9 cellular contexts compared by ENCODE assay signal in the genomic region with DNA sequence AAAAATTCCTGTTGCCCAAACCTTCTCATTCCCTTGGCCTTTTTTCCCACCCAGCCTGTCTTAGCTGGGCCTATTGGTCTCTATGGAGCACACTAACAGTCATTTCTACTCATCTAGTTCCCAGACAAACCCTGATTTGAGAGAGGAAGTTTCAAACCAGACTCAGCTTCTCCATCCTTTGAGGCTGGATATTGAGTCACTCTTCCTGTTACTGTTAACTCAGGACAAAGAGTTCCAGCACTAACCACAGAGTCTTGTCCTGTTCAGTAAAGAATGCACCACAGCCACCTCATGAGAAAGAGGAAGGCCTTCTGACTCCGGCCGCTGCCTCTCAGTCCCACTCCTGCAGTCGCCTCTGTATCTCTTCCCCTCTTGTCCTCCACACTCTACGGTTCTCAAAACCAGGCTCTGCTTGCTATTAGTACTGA.
A peak's percentile ranks its signal among the peaks of the same experiment; 100 is the strongest.
DNase-seq lines count a peak whose midpoint lies in the region; ATAC-seq and TF ChIP-seq lines count a peak whose summit lies in the region.
"Had no signal": no experiment of that assay in that cellular context is flagged by ENCODE, and none has a peak within 500 bp of the region (broad histone marks: within the 10 kb centered on the region; RNA-seq: fewer than 3 reads in every experiment).

No MANE protein-coding gene starts in this region.

- ATAC-seq in left colon, result no peak
- ATAC-seq in aorta (ENCODE audit: low FRiP score), result peak; percentile 78
- no peak for ATAC-seq in GM21367 (IDR thresholded peaks at IDR 0.05; ENCODE audit: unreplicated experiment)
- no peak for ATAC-seq in GM19324 (IDR thresholded peaks at IDR 0.05; ENCODE audit: low FRiP score, unreplicated experiment)

- H3K36me3 ChIP-seq in breast epithelium, result no peaks in the 10 kb centered on the region
- no peaks in the 10 kb centered on the region for H3K36me3 ChIP-seq in aorta (ENCODE audit: control insufficient read depth in 1 of 2, insufficient read depth in 2 of 2, low read length in 1 of 2)

- H3K27me3 Mint-ChIP-seq in MCF 10A (ENCODE audit: insufficient read depth, unreplicated experiment), result no peaks in the 10 kb centered on the region
- H3K27me3 Mint-ChIP-seq: naive B cell had no signal

- DNase-seq in MCF 10A (ENCODE audit: unreplicated experiment) (peak; percentile 91), breast epithelium (ENCODE audit: low spot score in 2 of 2) (no peak), left colon (peak; percentile 8 to 36), aorta (peak in 1 of 2 donors; percentile 72), inferior parietal cortex (ENCODE audit: extremely low spot score) (no peak)
- DNase-seq: naive B cell had no signal

- H3K9me3 ChIP-seq in breast epithelium, result no peaks in the 10 kb centered on the region
- no peaks in the 10 kb centered on the region for H3K9me3 ChIP-seq in aorta (ENCODE audit: control insufficient read depth, low read length)

- CTCF ChIA-PET in MCF 10A (lab: Yijun Ruan, JAX), result interaction anchor here (0.5 to 5.2 kb wide), 12 partner anchors 16 to 1338 kb away, joined by 3 to 37 read pairs (median 3); no protein-coding TSS in a partner anchor

- H3K4me1 Mint-ChIP-seq in MCF 10A (ENCODE audit: insufficient read depth, unreplicated experiment), result peaks cover 11% of the 10 kb centered on the region

- POLR2A ChIA-PET in MCF 10A (lab: Yijun Ruan, JAX), result interaction anchor here (1.1 to 2.2 kb wide), 3 partner anchors 12 to 159 kb away, joined by 4 to 9 read pairs (median 5); no protein-coding TSS in a partner anchor

- no peak for TF ChIP-seq POLR2A in breast epithelium (IDR thresholded peaks at IDR 0.05)

- TF ChIP-seq CTCF in MCF 10A (IDR thresholded peaks at IDR 0.05; ENCODE audit: unreplicated experiment) (no peak), breast epithelium (IDR thresholded peaks at IDR 0.05) (no peak)

- WGBS in aorta, 2 donors, result 86 to 87% methylated on average over 4 of the region's 4 CpGs

- H3K9me3 Mint-ChIP-seq in MCF 10A (ENCODE audit: unreplicated experiment), result peaks cover 7% of the 10 kb centered on the region
- H3K9me3 Mint-ChIP-seq: naive B cell had no signal

- BruUV-seq in MCF 10A (replicated peaks; lab: Mats Ljungman, UMichigan), result no TSS peak

- H3K27ac ChIP-seq in breast epithelium (no peak overlapping the region), angular gyrus (ENCODE audit: low read depth, low read length) (peak overlapping the region; percentile 60), aorta (ENCODE audit: low read depth in 1 of 2, low read length in 2 of 2) (no peak overlapping the region)

- intact Hi-C loops in MCF 10A (cut with micrococcal nuclease) (no loop called here), breast epithelium (cut with DNase I; ENCODE audit: low total_unique reads) (no loop called here), left colon (cut with DNase I, micrococcal nuclease) (no loop called here), aorta (cut with DNase I) (no loop called here)

- peak overlapping the region; percentile 12 for H3K4me3 Mint-ChIP-seq in MCF 10A (ENCODE audit: unreplicated experiment)
- H3K4me3 Mint-ChIP-seq: naive B cell had no signal

- H3K27ac Mint-ChIP-seq in MCF 10A (ENCODE audit: low read depth, unreplicated experiment), result peak overlapping the region; percentile 91

- H3K27me3 ChIP-seq in breast epithelium, result no peaks in the 10 kb centered on the region
- H3K27me3 ChIP-seq in aorta (ENCODE audit: control insufficient read depth in 1 of 2, insufficient read depth in 2 of 2, low read length in 1 of 2), result no peaks in the 10 kb centered on the region

- no peak overlapping the region for H3K4me3 ChIP-seq in breast epithelium
- H3K4me3 ChIP-seq in aorta (ENCODE audit: low read length in 2 of 2), result no peak overlapping the region

- H3K4me1 ChIP-seq in breast epithelium (no peaks in the 10 kb centered on the region), aorta (ENCODE audit: control insufficient read depth in 1 of 2, insufficient read depth in 2 of 2, low read length in 2 of 2) (no peaks in the 10 kb centered on the region)

- no peaks in the 10 kb centered on the region for H3K36me3 Mint-ChIP-seq in MCF 10A (ENCODE audit: insufficient read depth, unreplicated experiment)
- H3K36me3 Mint-ChIP-seq: naive B cell had no signal

Comparison
In these comparisons a context has a peak if more than half of its experiments do, and no peak if none do; other contexts are left out.
1. DNase-seq: peak in MCF 10A (single experiment) and left colon (2 of 2); none in breast epithelium (0 of 2) and inferior parietal cortex (single experiment).